ENCODE assay signal across 21 cellular contexts in genomic region chr11:120776683-120777010, GRCh38.
"Had no signal": no experiment of that assay in that cellular context is flagged by ENCODE, and none has a peak within 500 bp of the region (broad histone marks: within the 10 kb centered on the region; RNA-seq: fewer than 3 reads in every experiment).

No MANE protein-coding gene starts in this region.

- H3K9me3 Mint-ChIP-seq: activated naive CD4-positive, alpha-beta T cell treated with anti-CD3 and anti-CD28 coated beads, Interleukin-2, amount 10 ng/mL, durations not matched to agents 7 days and 5 days; activated naive CD8-positive, alpha-beta T cell treated with anti-CD3 and anti-CD28 coated beads for 36 hours; activated T-cell treated with anti-CD3 and anti-CD28 coated beads, Interleukin-2, amount 50 U/mL, for 24 hours; T-helper 1 cell treated with Interleukin-12 subunit alpha and Interleukin-12 subunit beta and Interleukin-4 antibody, amounts not matched to agents 30 μg/mL and 1 μg/mL, for 36 hours had no signal

- ATAC-seq: activated CD8-positive, alpha-beta T cell treated with anti-CD3 and anti-CD28 coated beads, Interleukin-2, amount 10 ng/mL, durations not matched to agents 7 days and 5 days had no signal

- H2AFZ ChIP-seq: PC-9 had no signal

- H3K27ac ChIP-seq: brain microvascular endothelial cell, cardiac muscle cell, PC-9 had no signal

- H3K36me3 ChIP-seq: brain microvascular endothelial cell, cardiac muscle cell had no signal

- H3K4me3 Mint-ChIP-seq: activated CD8-positive, alpha-beta T cell treated with anti-CD3 and anti-CD28 coated beads, Interleukin-2, amount 10 ng/mL, durations not matched to agents 7 days and 5 days; activated naive CD4-positive, alpha-beta T cell treated with anti-CD3 and anti-CD28 coated beads, Interleukin-2, amount 10 ng/mL, durations not matched to agents 7 days and 5 days; activated naive CD8-positive, alpha-beta T cell treated with anti-CD3 and anti-CD28 coated beads for 36 hours; activated T-cell treated with anti-CD3 and anti-CD28 coated beads, Interleukin-2, amount 50 U/mL, for 24 hours; T-helper 1 cell treated with Interleukin-12 subunit alpha and Interleukin-12 subunit beta and Interleukin-4 antibody, amounts not matched to agents 30 μg/mL and 1 μg/mL, for 36 hours had no signal

- H3K27me3 ChIP-seq: brain microvascular endothelial cell, cardiac muscle cell had no signal

- H3K36me3 Mint-ChIP-seq: activated naive CD4-positive, alpha-beta T cell treated with anti-CD3 and anti-CD28 coated beads, Interleukin-2, amount 10 ng/mL, durations not matched to agents 7 days and 5 days; activated naive CD8-positive, alpha-beta T cell treated with anti-CD3 and anti-CD28 coated beads for 36 hours had no signal

- H3K4me3 ChIP-seq: cardiac muscle cell, PC-9 had no signal

- H3K4me1 Mint-ChIP-seq: activated naive CD4-positive, alpha-beta T cell treated with anti-CD3 and anti-CD28 coated beads, Interleukin-2, amount 10 ng/mL, durations not matched to agents 7 days and 5 days; activated naive CD8-positive, alpha-beta T cell treated with anti-CD3 and anti-CD28 coated beads for 36 hours had no signal

- H3K4me2 ChIP-seq: PC-9 had no signal

- DNase-seq: activated CD4-positive, alpha-beta T cell treated with anti-CD3 and anti-CD28 coated beads for 48 hours; activated CD4-positive, alpha-beta T cell treated with anti-CD3 and anti-CD28 coated beads, Interleukin-2, amount 50 U/mL, for 4 hours; activated CD4-positive, CD25-positive, alpha-beta regulatory T cell treated with anti-CD3 and anti-CD28 coated beads, Interleukin-2, amount 50 U/mL, for 72 hours; activated CD8-positive, alpha-beta memory T cell treated with anti-CD3 and anti-CD28 coated beads, Interleukin-2, amount 50 U/mL, for 48 hours; activated CD8-positive, alpha-beta T cell treated with anti-CD3 and anti-CD28 coated beads, Interleukin-2, amount 10 ng/mL, durations not matched to agents 7 days and 5 days; activated effector memory CD4-positive, alpha-beta T cell treated with anti-CD3 and anti-CD28 coated beads, Interleukin-2, amount 50 U/mL, for 16 hours; activated naive CD4-positive, alpha-beta T cell treated with anti-CD3 and anti-CD28 coated beads, Interleukin-2, amount 10 ng/mL, durations not matched to agents 7 days and 5 days; activated naive CD8-positive, alpha-beta T cell treated with anti-CD3 and anti-CD28 coated beads for 36 hours; activated T-cell treated with anti-CD3 and anti-CD28 coated beads, Interleukin-2, amount 50 U/mL, for 24 hours; brain microvascular endothelial cell; cerebellar nuclear complex; Kasumi-1; NCI-H146; NCI-H187 treated with DMSO at 0.1 percent for 48 hours; NCI-H2081 treated with DMSO at 0.1 percent for 48 hours; NCI-H446; NCI-H524; PC-9; SHP77 treated with DMSO at 0.1 percent for 48 hours had no signal

- H3K27ac Mint-ChIP-seq: activated CD8-positive, alpha-beta T cell treated with anti-CD3 and anti-CD28 coated beads, Interleukin-2, amount 10 ng/mL, durations not matched to agents 7 days and 5 days; activated naive CD4-positive, alpha-beta T cell treated with anti-CD3 and anti-CD28 coated beads, Interleukin-2, amount 10 ng/mL, durations not matched to agents 7 days and 5 days; activated naive CD8-positive, alpha-beta T cell treated with anti-CD3 and anti-CD28 coated beads for 36 hours; activated T-cell treated with anti-CD3 and anti-CD28 coated beads, Interleukin-2, amount 50 U/mL, for 24 hours; T-helper 1 cell treated with Interleukin-12 subunit alpha and Interleukin-12 subunit beta and Interleukin-4 antibody, amounts not matched to agents 30 μg/mL and 1 μg/mL, for 36 hours had no signal
